In the genomic region with DNA sequence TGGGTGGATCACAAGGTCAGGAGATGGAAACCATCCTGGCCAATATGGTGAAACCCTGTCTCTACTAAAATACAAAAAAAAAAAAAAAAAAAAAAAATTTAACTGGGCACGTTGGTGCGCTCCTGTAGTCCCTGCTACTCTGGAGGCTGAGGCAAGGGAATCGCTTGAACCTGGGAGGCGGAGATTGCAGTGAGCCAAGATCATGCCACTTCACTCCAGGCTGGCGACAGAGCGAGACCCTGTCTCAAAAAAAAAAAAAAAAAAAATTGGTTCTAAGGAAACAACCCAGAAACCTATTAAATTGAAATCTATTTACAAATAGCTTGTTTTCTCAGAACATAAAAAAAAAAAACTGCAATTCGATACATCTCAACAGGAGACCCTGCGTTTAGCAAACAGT, we compare ENCODE assay signal across 6 cellular contexts. TPM values are rescaled to one million over a fixed set of nuclear protein-coding genes. Genes with fewer than 3 reads are reported as not detected.
"Had no signal": no experiment of that assay in that cellular context is flagged by ENCODE, and none has a peak within 500 bp of the region (broad histone marks: within the 10 kb centered on the region; RNA-seq: fewer than 3 reads in every experiment).

No MANE protein-coding gene starts in this region.

RNA-seq across cellular contexts. Expression of a gene that starts 9.0 kb away (rescaled TPM):
- total RNA-seq: HepG2, IMR-90, OCI-LY7, PC-3, T-cell had no signal
- polyA plus RNA-seq: IMR-90, SK-N-SH had no signal
